2 cellular contexts compared by ENCODE assay signal in genomic region chr2:189265696-189266320, GRCh38.
TF ChIP-seq lines count a peak whose summit lies in the region.

No MANE protein-coding gene starts in this region.

TF ChIP-seq in SK-N-SH treated with all-trans-retinoic acid at 6 μM for 48 hours, 23 proteins besides CTCF, POLR2A, EP300 and RAD21 (continued from another document):
- TF ChIP-seq POU6F1 (CRISPR knock-in tag; IDR thresholded peaks at IDR 0.05; ENCODE audit: borderline replicate concordance, low read depth) (no peak), ZFP3 (CRISPR knock-in tag; IDR thresholded peaks at IDR 0.05) (no peak), TSHZ2 (CRISPR knock-in tag; IDR thresholded peaks at IDR 0.05) (no peak), ZNF8 (CRISPR knock-in tag; IDR thresholded peaks at IDR 0.05) (peak; percentile 99)

TF ChIP-seq in SK-N-SH, 30 proteins besides CTCF, POLR2A, EP300 and RAD21 (continued from another document):
- no peak for TF ChIP-seq RXRA (IDR thresholded peaks at IDR 0.05; ENCODE audit: borderline replicate concordance, low read depth)
- TF ChIP-seq GABPA (IDR thresholded peaks at IDR 0.05; ENCODE audit: low read depth): no peak
- no peak for TF ChIP-seq NFIC (IDR thresholded peaks at IDR 0.05; ENCODE audit: borderline replicate concordance)
- no peak for TF ChIP-seq EZH2phosphoT487 (IDR thresholded peaks at IDR 0.05; ENCODE audit: borderline replicate concordance, low read depth)
- no peak for TF ChIP-seq ZBTB33 (IDR thresholded peaks at IDR 0.05; ENCODE audit: borderline replicate concordance, low read depth)
